Comparison of ENCODE assay signal across 19 cellular contexts in the genomic region with DNA sequence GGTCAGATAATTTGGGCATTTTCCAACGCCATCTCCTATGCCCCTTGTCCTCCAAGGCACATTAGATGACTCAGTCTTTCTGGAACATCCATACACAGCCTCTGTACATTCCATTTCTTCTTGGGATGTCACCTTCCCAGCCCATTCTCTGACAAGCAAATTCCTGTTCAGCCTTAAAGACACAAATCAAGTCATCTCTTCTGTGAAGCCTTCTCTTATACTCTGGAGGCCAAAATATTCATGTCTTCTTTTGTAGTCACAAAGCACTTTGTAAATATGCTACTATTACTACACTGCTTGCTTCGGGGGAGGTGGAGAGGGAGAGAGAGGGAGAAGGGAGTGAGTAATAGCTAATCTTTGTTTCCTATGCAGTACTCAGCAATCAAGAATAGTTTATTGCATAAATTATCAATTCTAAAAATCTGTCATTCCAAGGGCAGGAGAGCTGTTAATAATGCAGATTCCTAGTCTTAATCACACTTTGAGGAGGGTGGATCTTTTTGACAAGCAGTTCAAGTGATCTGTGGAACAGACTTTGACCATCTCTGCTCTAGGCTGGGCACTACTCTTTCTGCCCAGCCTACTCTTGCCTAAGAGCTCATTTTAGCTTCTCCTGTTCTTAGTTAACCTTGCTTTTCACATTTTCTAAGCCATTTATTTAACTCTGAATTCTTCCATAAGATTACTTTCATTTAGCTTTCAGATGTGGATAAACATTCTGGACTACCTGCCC. TPM values are rescaled to one million over a fixed set of nuclear protein-coding genes. Genes with fewer than 3 reads are reported as not detected.
DNase-seq lines count a peak whose midpoint lies in the region; ATAC-seq and TF ChIP-seq lines count a peak whose summit lies in the region.
"Had no signal": no experiment of that assay in that cellular context is flagged by ENCODE, and none has a peak within 500 bp of the region (broad histone marks: within the 10 kb centered on the region; RNA-seq: fewer than 3 reads in every experiment).

No MANE protein-coding gene starts in this region.

- DNase-seq in ELR (ENCODE audit: low read depth) (peak; percentile 17), RWPE2 (ENCODE audit: low spot score) (no peak), fibroblast of lung (ENCODE audit: low read depth in 2 of 2) (peak; percentile 15 to 59), omental fat pad (ENCODE audit: low spot score) (no peak), right cardiac atrium (no peak), GM10248 (ENCODE audit: extremely low spot score) (no peak), left ventricle myocardium superior (no peak)
- DNase-seq: activated CD8-positive, alpha-beta T cell treated with anti-CD3 and anti-CD28 coated beads for 36 hours; aorta; BE2C; dermis blood vessel endothelial cell; DMS79; NCI-H146; sigmoid colon; upper lobe of left lung had no signal

- no peak overlapping the region for H2AFZ ChIP-seq in fibroblast of lung (ENCODE audit: low read length)
- H2AFZ ChIP-seq: PC-9 had no signal

- WGBS in right cardiac atrium, result 73% methylated on average over 2 of the region's 2 CpGs

- H3K36me3 ChIP-seq in RWPE2 (ENCODE audit: low read depth), result no peaks in the 10 kb centered on the region
- no peaks in the 10 kb centered on the region for H3K36me3 ChIP-seq in fibroblast of lung (ENCODE audit: control insufficient read depth, insufficient read depth, low read length)
- H3K36me3 ChIP-seq: BE2C, sigmoid colon, upper lobe of left lung had no signal

- H3K4me3 ChIP-seq in RWPE2 (ENCODE audit: severe bottlenecking) (no peak overlapping the region), fibroblast of lung (replicated peaks in 1 of 4; ENCODE audit: control extremely low read depth in 1 of 4, insufficient read depth in 1 of 4, low read depth in 3 of 4, low read length in 4 of 4) (no peak overlapping the region), right cardiac atrium (ENCODE audit: low read length) (no peak overlapping the region)
- H3K4me3 ChIP-seq: GM12878, PC-9, sigmoid colon, upper lobe of left lung had no signal

- TF ChIP-seq CTCF in RWPE2 (IDR thresholded peaks at IDR 0.05; ENCODE audit: poor library complexity, severe bottlenecking) (no peak), fibroblast of lung (conservative IDR thresholded peaks at IDR 0.05 in 1 of 2, IDR thresholded peaks at IDR 0.05 in 1 of 2; ENCODE audit: low read depth in 1 of 2, low read length in 2 of 2) (no peak), omental fat pad (IDR thresholded peaks at IDR 0.05) (no peak), GM10248 (IDR thresholded peaks at IDR 0.05; ENCODE audit: control extremely low read depth, extremely low read depth, low read depth, missing control alignments) (no peak)

- no peaks in the 10 kb centered on the region for H4K20me1 ChIP-seq in fibroblast of lung (ENCODE audit: control insufficient read depth, extremely low read depth, insufficient read depth, low read length)

- intact Hi-C loops in right cardiac atrium (cut with DNase I), result no loop called here
- intact Hi-C loops in left ventricle myocardium superior (cut with micrococcal nuclease), result no loop called here

- CTCF ChIA-PET in GM10248 (lab: Yijun Ruan, JAX), result interaction anchor here (1.0 to 1.5 kb wide), 2 partner anchors 16 to 130 kb away, joined by 3 read pairs; no protein-coding TSS in a partner anchor

- no peaks in the 10 kb centered on the region for H3K79me2 ChIP-seq in fibroblast of lung (ENCODE audit: control insufficient read depth, insufficient read depth, low read length)

- H3K27me3 ChIP-seq in RWPE2 (ENCODE audit: insufficient read depth, poor library complexity, severe bottlenecking) (no peaks in the 10 kb centered on the region), fibroblast of lung (ENCODE audit: control insufficient read depth, insufficient read depth, low read length) (no peaks in the 10 kb centered on the region), right cardiac atrium (ENCODE audit: control insufficient read depth, insufficient read depth) (no peaks in the 10 kb centered on the region)
- H3K27me3 ChIP-seq: BE2C, sigmoid colon, upper lobe of left lung had no signal

- POLR2A ChIA-PET in GM10248 (lab: Yijun Ruan, JAX), result no interaction called here

- H3K9me3 ChIP-seq in RWPE2 (ENCODE audit: severe bottlenecking) (no peaks in the 10 kb centered on the region), fibroblast of lung (ENCODE audit: control insufficient read depth, insufficient read depth, low read depth, low read length) (no peaks in the 10 kb centered on the region), right cardiac atrium (ENCODE audit: control insufficient read depth, low read length) (no peaks in the 10 kb centered on the region)
- H3K9me3 ChIP-seq: BE2C had no signal

- no peak overlapping the region for H3K9ac ChIP-seq in fibroblast of lung (ENCODE audit: insufficient read depth, low read length)
- H3K9ac ChIP-seq: KMS-11 had no signal

- ATAC-seq in RWPE2 (ENCODE audit: low read depth) (peak; percentile 79), omental fat pad (ENCODE audit: low FRiP score) (peak; percentile 51), GM19023 (IDR thresholded peaks at IDR 0.05; ENCODE audit: unreplicated experiment) (no peak), right cardiac atrium (no peak), left ventricle myocardium superior (no peak)
- ATAC-seq: activated CD8-positive, alpha-beta T cell treated with anti-CD3 and anti-CD28 coated beads for 36 hours; GM12878 had no signal

- H3K4me1 ChIP-seq in RWPE2 (ENCODE audit: insufficient read depth, poor library complexity, severe bottlenecking) (peaks cover 10% of the 10 kb centered on the region), fibroblast of lung (ENCODE audit: control insufficient read depth, extremely low read depth, insufficient read depth, low read length) (no peaks in the 10 kb centered on the region), right cardiac atrium (ENCODE audit: control insufficient read depth, insufficient read depth, low read length) (no peaks in the 10 kb centered on the region)
- H3K4me1 ChIP-seq: BE2C, sigmoid colon, upper lobe of left lung had no signal

- H3K4me2 ChIP-seq in fibroblast of lung (ENCODE audit: extremely low read depth, insufficient read depth, low read length), result no peak overlapping the region
- H3K4me2 ChIP-seq: KMS-11, PC-9 had no signal

- H3K27ac ChIP-seq in RWPE2 (ENCODE audit: poor library complexity, severe bottlenecking), result no peak overlapping the region
- H3K27ac ChIP-seq in fibroblast of lung (ENCODE audit: insufficient read depth, low read length), result no peak overlapping the region
- no peak overlapping the region for H3K27ac ChIP-seq in right cardiac atrium (ENCODE audit: low read length)
- H3K27ac ChIP-seq: KMS-11, PC-9, sigmoid colon, upper lobe of left lung had no signal

RNA-seq across cellular contexts. Expression of gene KCNMB4, which starts 27.9 kb away (rescaled TPM):
- total RNA-seq in fibroblast of lung, result 0.33 and 0.51 TPM in 2 replicates
- polyA plus RNA-seq in fibroblast of lung, result 0.24 and 0.66 TPM in 2 replicates
- 0.12 and 0.38 TPM in 2 replicates for polyA plus RNA-seq in fibroblast of lung (2012)
- polyA minus RNA-seq in fibroblast of lung (ENCODE audit: low replicate concordance), result not detected in 2 replicates
- 1 to 10 TPM; 1.3 to 4.4 (median 2.1) TPM for total RNA-seq in omental fat pad
- total RNA-seq in right cardiac atrium, result 1 to 10 TPM; 2.4 to 4.5 (median 3.2) TPM
- 3.6 TPM for polyA plus RNA-seq in right cardiac atrium
- 1.9 TPM for total RNA-seq in left ventricle myocardium superior

Comparison
In these comparisons a context has a peak if more than half of its experiments do, and no peak if none do; other contexts are left out.
1. DNase-seq: peak in ELR (single experiment) and fibroblast of lung (2 of 2); none in RWPE2 (single experiment), omental fat pad (single experiment), right cardiac atrium (0 of 3), GM10248 (single experiment) and left ventricle myocardium superior (single experiment).
2. ATAC-seq: peak in RWPE2 (single experiment) and omental fat pad (single experiment); none in GM19023 (single experiment), right cardiac atrium (0 of 2) and left ventricle myocardium superior (single experiment).